ENCODE assay signal across 8 cellular contexts in genomic region chr1:150875197-150876110, GRCh38. TPM values are rescaled to one million over a fixed set of nuclear protein-coding genes. Genes with fewer than 3 reads are reported as not detected.
DNase-seq lines count a peak whose midpoint lies in the region; ATAC-seq and TF ChIP-seq lines count a peak whose summit lies in the region.

No MANE protein-coding gene starts in this region.

- H3K4me3 ChIP-seq in AG04449 (ENCODE audit: low read depth, low read length): peak overlapping the region; percentile 86
- H3K4me3 ChIP-seq in GM23248: peak overlapping the region; percentile 88
- H3K4me3 ChIP-seq in gastroesophageal sphincter: peak overlapping the region; percentile 61 to 73

- TF ChIP-seq EP300 in gastroesophageal sphincter (IDR thresholded peaks at IDR 0.05): no peak

- H3K9me3 ChIP-seq in GM23248 (ENCODE audit: low read depth): no peaks in the 10 kb centered on the region
- no peaks in the 10 kb centered on the region for H3K9me3 ChIP-seq in gastroesophageal sphincter

- no peaks in the 10 kb centered on the region for H4K20me1 ChIP-seq in GM23248 (ENCODE audit: insufficient read depth)

- H3K9me3 Mint-ChIP-seq in activated CD8-positive, alpha-beta T cell treated with anti-CD3 and anti-CD28 coated beads for 36 hours: no peaks in the 10 kb centered on the region
- no peaks in the 10 kb centered on the region for H3K9me3 Mint-ChIP-seq in progenitor cell of endocrine pancreas (ENCODE audit: low read depth)

- H3K9me2 ChIP-seq in GM23248 (ENCODE audit: insufficient read depth): no peaks in the 10 kb centered on the region

- peak overlapping the region; percentile 87 for H3K4me3 Mint-ChIP-seq in activated CD8-positive, alpha-beta T cell treated with anti-CD3 and anti-CD28 coated beads for 36 hours
- peak overlapping the region; percentile 92 for H3K4me3 Mint-ChIP-seq in progenitor cell of endocrine pancreas (ENCODE audit: low read depth)

- H3K27me3 ChIP-seq in GM23248 (replicated peaks; ENCODE audit: insufficient read depth) (no peaks in the 10 kb centered on the region), gastroesophageal sphincter (no peaks in the 10 kb centered on the region)

- TF ChIP-seq CTCF in AG04449 (IDR thresholded peaks at IDR 0.05; ENCODE audit: insufficient read depth, low read length, missing control alignments) (no peak), gastroesophageal sphincter (IDR thresholded peaks at IDR 0.05) (no peak), progenitor cell of endocrine pancreas (IDR thresholded peaks at IDR 0.05; ENCODE audit: unreplicated experiment) (no peak)
- no peak for TF ChIP-seq CTCF in activated CD8-positive, alpha-beta T cell treated with anti-CD3 and anti-CD28 coated beads for 36 hours (IDR thresholded peaks at IDR 0.05)

- POLR2A ChIA-PET in AG04449 (lab: Yijun Ruan, JAX): no interaction called here
- POLR2A ChIA-PET in activated CD8-positive, alpha-beta T cell treated with anti-CD3 and anti-CD28 coated beads for 36 hours (lab: Charles Lee): no interaction called here

- H3K4me1 Mint-ChIP-seq in activated CD8-positive, alpha-beta T cell treated with anti-CD3 and anti-CD28 coated beads for 36 hours (ENCODE audit: low read depth): peaks cover 25% of the 10 kb centered on the region
- H3K4me1 Mint-ChIP-seq in progenitor cell of endocrine pancreas (ENCODE audit: low read depth): peaks cover 17% of the 10 kb centered on the region

- peak overlapping the region; percentile 91 for H3K9ac ChIP-seq in GM23248

- CTCF ChIA-PET in AG04449 (lab: Yijun Ruan, JAX): interaction anchor here (2.5 kb wide), 1 partner anchor 47 kb away, joined by 8 read pairs; no protein-coding TSS in a partner anchor
- CTCF ChIA-PET in activated CD8-positive, alpha-beta T cell treated with anti-CD3 and anti-CD28 coated beads for 36 hours (lab: Charles Lee): interaction anchor here (0.7 to 2.2 kb wide), 4 partner anchors 15 to 280 kb away, joined by 3 to 11 read pairs (median 4); no protein-coding TSS in a partner anchor

- H3K4me2 ChIP-seq in GM23248 (ENCODE audit: unreplicated experiment): peak overlapping the region; percentile 89

- peaks cover 28% of the 10 kb centered on the region for H3F3A ChIP-seq in GM23248 (ENCODE audit: insufficient read depth)

- intact Hi-C loops in activated CD8-positive, alpha-beta T cell treated with anti-CD3 and anti-CD28 coated beads for 36 hours (cut with micrococcal nuclease): loop anchor here (5.0 kb wide), 1 partner anchor 47 kb away; no protein-coding TSS in a partner anchor

- 1% methylated on average over 17 of the region's 17 CpGs for WGBS in GM23248 (ENCODE audit: low coverage in 1 of 2, low lambda C conversion rate in 2 of 2, missing lambda C conversion rate in 2 of 2), 2 experiments
- 5 to 6% methylated on average over 17 of the region's 17 CpGs for WGBS in gastroesophageal sphincter (ENCODE audit: low coverage in 1 of 2), 2 donors

- DNase-seq in AG04449 (ENCODE audit: low read depth, low spot score): no peak
- DNase-seq in GM23248: peak; percentile 37
- no peak for DNase-seq in activated CD8-positive, alpha-beta T cell treated with anti-CD3 and anti-CD28 coated beads for 36 hours
- DNase-seq in progenitor cell of endocrine pancreas (ENCODE audit: low spot score, unreplicated experiment): no peak
- no peak for DNase-seq in cerebellar nuclear complex (lab: John Stamatoyannopoulos, UW)
- DNase-seq in AML-193 (lab: John Stamatoyannopoulos, UW): no peak

- H3K36me3 Mint-ChIP-seq in activated CD8-positive, alpha-beta T cell treated with anti-CD3 and anti-CD28 coated beads for 36 hours (ENCODE audit: low read depth): peaks cover 27% of the 10 kb centered on the region
- H3K36me3 Mint-ChIP-seq in progenitor cell of endocrine pancreas (ENCODE audit: insufficient read depth): peaks cover 2% of the 10 kb centered on the region

- peak overlapping the region; percentile 92 for H3K27ac Mint-ChIP-seq in activated CD8-positive, alpha-beta T cell treated with anti-CD3 and anti-CD28 coated beads for 36 hours
- H3K27ac Mint-ChIP-seq in progenitor cell of endocrine pancreas: peak overlapping the region; percentile 87

- H3K27me3 Mint-ChIP-seq in activated CD8-positive, alpha-beta T cell treated with anti-CD3 and anti-CD28 coated beads for 36 hours: no peaks in the 10 kb centered on the region
- H3K27me3 Mint-ChIP-seq in progenitor cell of endocrine pancreas: no peaks in the 10 kb centered on the region

- H3K27ac ChIP-seq in GM23248: peak overlapping the region; percentile 85
- peak overlapping the region; percentile 83 to 99 (median 94) for H3K27ac ChIP-seq in gastroesophageal sphincter

- no peak for TF ChIP-seq POLR2A in gastroesophageal sphincter (IDR thresholded peaks at IDR 0.05)

- no peaks in the 10 kb centered on the region for H3K36me3 ChIP-seq in GM23248 (ENCODE audit: low read depth)
- H3K36me3 ChIP-seq in gastroesophageal sphincter: peaks cover 0 to 9% of the 10 kb centered on the region in 2 donors

- in situ Hi-C loops in GM23248 (cut with MboI): no loop called here

- ATAC-seq in activated CD8-positive, alpha-beta T cell treated with anti-CD3 and anti-CD28 coated beads for 36 hours: no peak
- ATAC-seq in gastroesophageal sphincter (no peak), GM21723 (IDR thresholded peaks at IDR 0.05; ENCODE audit: unreplicated experiment) (no peak)

- H3K79me2 ChIP-seq in GM23248 (ENCODE audit: insufficient read depth): peaks cover 59% of the 10 kb centered on the region

- peak overlapping the region; percentile 79 for H2AFZ ChIP-seq in GM23248

- H3K4me1 ChIP-seq in GM23248 (ENCODE audit: insufficient read depth): peaks cover 16% of the 10 kb centered on the region
- peaks cover 0 to 47% (median 4%) of the 10 kb centered on the region in 3 donors for H3K4me1 ChIP-seq in gastroesophageal sphincter

RNA-seq across cellular contexts. Expression of gene ARNT, which starts 0.9 kb away (rescaled TPM):
- total RNA-seq in GM23248 (2014; rRNA removed; shearing (Covaris generic)): 31.0 and 34.7 TPM in 2 replicates
- polyA plus RNA-seq in GM23248 (2016; fragmentation: Nextera tagmentation; extraction: Ambion mirVana): 30.9 and 32.8 TPM in 2 replicates
- total RNA-seq in activated CD8-positive, alpha-beta T cell treated with anti-CD3 and anti-CD28 coated beads for 36 hours: 10 to 100 TPM; 42.3 to 43.0 TPM
- total RNA-seq in gastroesophageal sphincter (10 to 100 TPM; 43.2 to 53.2 (median 50.2) TPM), progenitor cell of endocrine pancreas (39.0 and 40.9 TPM in 2 replicates)

RNA-seq across cellular contexts. Expression of gene CTXND2, which starts 11.5 kb away (rescaled TPM):
- total RNA-seq in GM23248 (2014; rRNA removed; shearing (Covaris generic)): not detected in 2 replicates
- polyA plus RNA-seq in GM23248 (2016; fragmentation: Nextera tagmentation; extraction: Ambion mirVana): not detected in 2 replicates
- not detected for total RNA-seq in activated CD8-positive, alpha-beta T cell treated with anti-CD3 and anti-CD28 coated beads for 36 hours
- total RNA-seq in gastroesophageal sphincter: not detected
- not detected in 2 replicates for total RNA-seq in progenitor cell of endocrine pancreas

RNA-seq across cellular contexts. Expression of gene SETDB1, which starts 50.7 kb away (rescaled TPM):
- 21.4 and 30.2 TPM in 2 replicates for total RNA-seq in GM23248 (2014; rRNA removed; shearing (Covaris generic))
- polyA plus RNA-seq in GM23248 (2016; fragmentation: Nextera tagmentation; extraction: Ambion mirVana): 9.7 and 10.2 TPM in 2 replicates
- total RNA-seq in activated CD8-positive, alpha-beta T cell treated with anti-CD3 and anti-CD28 coated beads for 36 hours: 10 to 100 TPM; 45.1 to 52.3 TPM
- total RNA-seq in gastroesophageal sphincter (10 to 100 TPM; 21.9 to 32.2 (median 28.7) TPM), progenitor cell of endocrine pancreas (110 TPM in 2 replicates)
